ENCODE assay signal across 13 cellular contexts in genomic region chr3:181921220-181921619, GRCh38.
DNase-seq lines count a peak whose midpoint lies in the region; ATAC-seq and TF ChIP-seq lines count a peak whose summit lies in the region.
"Had no signal": no experiment of that assay in that cellular context is flagged by ENCODE, and none has a peak within 500 bp of the region (broad histone marks: within the 10 kb centered on the region; RNA-seq: fewer than 3 reads in every experiment).

No MANE protein-coding gene starts in this region.

- DNase-seq in OCI-LY7 (ENCODE audit: low spot score) (peak; percentile 82), uterus (no peak), NCI-H524 treated with DMSO at 0.1 percent for 48 hours (lab: John Stamatoyannopoulos, UW) (no peak), OCI-M2 (lab: John Stamatoyannopoulos, UW; ENCODE audit: unreplicated experiment) (no peak)
- no peak for DNase-seq in activated CD4-positive, alpha-beta T cell treated with anti-CD3 and anti-CD28 coated beads, Interleukin-2, amount 10 ng/mL, durations not matched to agents 7 days and 5 days
- DNase-seq: stimulated activated CD4-positive, alpha-beta T cell treated with anti-CD3 and anti-CD28 coated beads, Interleukin-4, amount 100 ng/mL, for 24 hours; tibial artery had no signal

- no peaks in the 10 kb centered on the region for H3K36me3 Mint-ChIP-seq in activated CD4-positive, alpha-beta T cell treated with anti-CD3 and anti-CD28 coated beads, Interleukin-2, amount 10 ng/mL, durations not matched to agents 7 days and 5 days (ENCODE audit: low read depth)
- H3K36me3 Mint-ChIP-seq: CD14-positive monocyte had no signal

- H3K9me3 Mint-ChIP-seq in activated CD4-positive, alpha-beta T cell treated with anti-CD3 and anti-CD28 coated beads, Interleukin-2, amount 10 ng/mL, durations not matched to agents 7 days and 5 days: no peaks in the 10 kb centered on the region

- H4K20me1 ChIP-seq in OCI-LY7 (ENCODE audit: insufficient read depth, low read length): no peaks in the 10 kb centered on the region

- H3K27me3 Mint-ChIP-seq in activated CD4-positive, alpha-beta T cell treated with anti-CD3 and anti-CD28 coated beads, Interleukin-2, amount 10 ng/mL, durations not matched to agents 7 days and 5 days: no peaks in the 10 kb centered on the region

- intact Hi-C loops in OCI-LY7 (cut with micrococcal nuclease; ENCODE audit: unreplicated experiment) (loop anchor here (5.0 kb wide), 2 partner anchors 209 to 491 kb away; partner anchors contain the start of gene SOX2), uterus (cut with DNase I; ENCODE audit: low total_unique reads) (no loop called here)

- CTCF ChIA-PET in OCI-LY7 (lab: Charles Lee; ENCODE audit: unreplicated experiment): interaction anchor here (1.8 kb wide), 1 partner anchor 12 kb away, joined by 7 read pairs; no protein-coding TSS in a partner anchor
- CTCF ChIA-PET in activated CD4-positive, alpha-beta T cell treated with anti-CD3 and anti-CD28 coated beads, Interleukin-2, amount 10 ng/mL, durations not matched to agents 7 days and 5 days (lab: Charles Lee): no interaction called here

- H3K79me2 ChIP-seq in OCI-LY7 (ENCODE audit: insufficient read depth, low read depth, low read length): no peaks in the 10 kb centered on the region

- peak overlapping the region; percentile 73; the same call in 1 of the 2 replicates for H2AFZ ChIP-seq in OCI-LY7 (ENCODE audit: low read length)

- no peaks in the 10 kb centered on the region for H3K4me1 Mint-ChIP-seq in activated CD4-positive, alpha-beta T cell treated with anti-CD3 and anti-CD28 coated beads, Interleukin-2, amount 10 ng/mL, durations not matched to agents 7 days and 5 days
- H3K4me1 Mint-ChIP-seq: CD14-positive monocyte had no signal

- peak overlapping the region; percentile 79 for H3K27ac ChIP-seq in OCI-LY7 (ENCODE audit: low read depth, low read length, poor library complexity, severe bottlenecking)
- no peak overlapping the region for H3K27ac ChIP-seq in uterus
- H3K27ac ChIP-seq: esophagus muscularis mucosa, SJSA1, tibial artery had no signal

- peaks cover 3% of the 10 kb centered on the region; the same call in 1 of the 2 replicates for H3K36me3 ChIP-seq in OCI-LY7 (ENCODE audit: insufficient read depth, low read length)
- no peaks in the 10 kb centered on the region for H3K36me3 ChIP-seq in uterus
- H3K36me3 ChIP-seq: esophagus muscularis mucosa, SJSA1, tibial artery had no signal

- H3K4me3 ChIP-seq in OCI-LY7 (ENCODE audit: low read depth, low read length, poor library complexity, severe bottlenecking): peak overlapping the region; percentile 44
- no peak overlapping the region for H3K4me3 ChIP-seq in uterus
- H3K4me3 ChIP-seq: esophagus muscularis mucosa, SJSA1, tibial artery had no signal

- POLR2A ChIA-PET in OCI-LY7 (lab: Charles Lee): interaction anchor here (0.5 to 4.3 kb wide), 10 partner anchors 12 to 1119 kb away, joined by 3 to 49 read pairs (median 3); no protein-coding TSS in a partner anchor
- POLR2A ChIA-PET in activated CD4-positive, alpha-beta T cell treated with anti-CD3 and anti-CD28 coated beads, Interleukin-2, amount 10 ng/mL, durations not matched to agents 7 days and 5 days (lab: Charles Lee): no interaction called here

- H3K9me2 ChIP-seq in OCI-LY7 (ENCODE audit: insufficient read depth, low read length): no peaks in the 10 kb centered on the region

- H3K4me2 ChIP-seq in OCI-LY7 (ENCODE audit: low read length): peak overlapping the region; percentile 70

- no peaks in the 10 kb centered on the region for H3K27me3 ChIP-seq in uterus
- H3K27me3 ChIP-seq: esophagus muscularis mucosa, SJSA1, tibial artery had no signal

- H3K9me3 ChIP-seq in OCI-LY7 (ENCODE audit: low read length) (peaks cover 8% of the 10 kb centered on the region; the same call in 1 of the 2 replicates), uterus (no peaks in the 10 kb centered on the region)
- H3K9me3 ChIP-seq: esophagus muscularis mucosa, SJSA1 had no signal

- peaks cover 62% of the 10 kb centered on the region for H3K4me1 ChIP-seq in OCI-LY7 (ENCODE audit: insufficient read depth, low read length, poor library complexity, severe bottlenecking)
- H3K4me1 ChIP-seq in uterus: no peaks in the 10 kb centered on the region
- H3K4me1 ChIP-seq: esophagus muscularis mucosa, tibial artery had no signal

- no peak for TF ChIP-seq POLR2A in uterus (IDR thresholded peaks at IDR 0.05)

- no peak overlapping the region for H3K27ac Mint-ChIP-seq in activated CD4-positive, alpha-beta T cell treated with anti-CD3 and anti-CD28 coated beads, Interleukin-2, amount 10 ng/mL, durations not matched to agents 7 days and 5 days
- H3K27ac Mint-ChIP-seq: CD14-positive monocyte had no signal

- ATAC-seq in GM18858 (IDR thresholded peaks at IDR 0.05; ENCODE audit: unreplicated experiment) (peak; percentile 97), GM21515 (IDR thresholded peaks at IDR 0.05; ENCODE audit: unreplicated experiment) (peak; percentile 95), HG03060 (IDR thresholded peaks at IDR 0.05; ENCODE audit: low read depth, unreplicated experiment) (peak; percentile 95)

- no peak for TF ChIP-seq CTCF in OCI-LY7 (conservative IDR thresholded peaks at IDR 0.05; ENCODE audit: low read length)
- TF ChIP-seq CTCF in uterus (IDR thresholded peaks at IDR 0.05): no peak

- BruUV-seq in OCI-LY7 (replicated peaks; lab: Mats Ljungman, UMichigan): no TSS peak

- H3K4me3 Mint-ChIP-seq in activated CD4-positive, alpha-beta T cell treated with anti-CD3 and anti-CD28 coated beads, Interleukin-2, amount 10 ng/mL, durations not matched to agents 7 days and 5 days: no peak overlapping the region
- H3K4me3 Mint-ChIP-seq: CD14-positive monocyte had no signal
